Comparison of ENCODE assay signal across 1 cellular context in genomic region chr4:105075045-105075444, GRCh38.
TF ChIP-seq lines count a peak whose summit lies in the region.

No MANE protein-coding gene starts in this region.

TF ChIP-seq in HepG2, 621 proteins besides CTCF, POLR2A, EP300 and RAD21 (continued from another document):
- TF ChIP-seq BATF2 (CRISPR knock-in tag; IDR thresholded peaks at IDR 0.05) = no peak
- no peak for TF ChIP-seq PRDM15 (CRISPR knock-in tag; IDR thresholded peaks at IDR 0.05)
